In the genomic region with DNA sequence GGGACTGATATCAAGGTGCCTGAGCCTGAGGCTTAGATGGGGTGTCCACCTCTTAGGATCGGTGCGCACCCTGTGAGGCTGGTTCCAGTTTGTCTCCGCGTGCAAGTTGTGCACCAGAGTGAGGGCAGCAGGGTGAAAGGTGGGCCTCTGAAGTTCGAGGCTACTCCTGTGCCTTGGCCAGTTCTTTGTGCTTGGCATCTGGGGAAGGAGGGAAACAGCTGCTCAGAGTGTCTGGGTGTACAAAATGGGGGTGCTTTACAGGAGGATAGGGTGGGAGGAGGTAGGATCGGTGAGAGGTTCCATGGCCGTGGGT, we compare ENCODE assay signal across 9 cellular contexts. TPM values are rescaled to one million over a fixed set of nuclear protein-coding genes. Genes with fewer than 3 reads are reported as not detected.
DNase-seq lines count a peak whose midpoint lies in the region; ATAC-seq, FAIRE-seq and TF ChIP-seq lines count a peak whose summit lies in the region.
"Had no signal": no experiment of that assay in that cellular context is flagged by ENCODE, and none has a peak within 500 bp of the region (broad histone marks: within the 10 kb centered on the region; RNA-seq: fewer than 3 reads in every experiment).

No MANE protein-coding gene starts in this region.

- intact Hi-C loops in right cardiac atrium (cut with DNase I) = no loop called here

- no peak for FAIRE-seq in small intestine (lab: Jason Lieb, UNC)
- FAIRE-seq: colon had no signal

- no peaks in the 10 kb centered on the region for H3K27me3 ChIP-seq in GM23248 (replicated peaks; ENCODE audit: insufficient read depth)
- no peaks in the 10 kb centered on the region for H3K27me3 ChIP-seq in WERI-Rb-1 (ENCODE audit: insufficient read depth, low read depth, severe bottlenecking)
- H3K27me3 ChIP-seq in right cardiac atrium (ENCODE audit: control insufficient read depth, insufficient read depth) = no peaks in the 10 kb centered on the region
- no peaks in the 10 kb centered on the region for H3K27me3 ChIP-seq in small intestine (ENCODE audit: control insufficient read depth in 2 of 2, insufficient read depth in 2 of 2, low read length in 2 of 2)

- peak overlapping the region; percentile 90 for H3K4me3 ChIP-seq in GM23248
- H3K4me3 ChIP-seq in WERI-Rb-1 (ENCODE audit: low read depth, low read length) = peak overlapping the region; percentile 77
- peak overlapping the region; percentile 80 for H3K4me3 ChIP-seq in right cardiac atrium (ENCODE audit: low read length)
- peak overlapping the region; percentile 85 to 88 for H3K4me3 ChIP-seq in small intestine (ENCODE audit: low read depth in 1 of 2, low read length in 2 of 2)

- H3K4me2 ChIP-seq in GM23248 (ENCODE audit: unreplicated experiment) = peak overlapping the region; percentile 94

- no peaks in the 10 kb centered on the region for H3F3A ChIP-seq in GM23248 (ENCODE audit: insufficient read depth)

- H3K27ac ChIP-seq in GM23248 (no peak overlapping the region), WERI-Rb-1 (no peak overlapping the region), right cardiac atrium (ENCODE audit: low read length) (no peak overlapping the region), small intestine (ENCODE audit: low read depth in 1 of 2, low read length in 1 of 2) (peak overlapping the region; percentile 77 to 87)

- no peaks in the 10 kb centered on the region for H3K9me2 ChIP-seq in GM23248 (ENCODE audit: insufficient read depth)

- peak overlapping the region; percentile 79 for H3K9ac ChIP-seq in GM23248

- peaks cover 6% of the 10 kb centered on the region; the same call in 1 of the 2 replicates for H3K4me1 ChIP-seq in GM23248 (ENCODE audit: insufficient read depth)
- peaks cover 3% of the 10 kb centered on the region for H3K4me1 ChIP-seq in right cardiac atrium (ENCODE audit: control insufficient read depth, insufficient read depth, low read length)
- H3K4me1 ChIP-seq in small intestine (ENCODE audit: control insufficient read depth in 2 of 2, insufficient read depth in 1 of 2, low read depth in 1 of 2, low read length in 1 of 2) = peaks cover 0 to 4% of the 10 kb centered on the region in 2 donors

- ATAC-seq in right cardiac atrium (no peak), GM18498 (IDR thresholded peaks at IDR 0.05; ENCODE audit: unreplicated experiment) (no peak)

- in situ Hi-C loops in GM23248 (cut with MboI) = no loop called here

- H3K9me3 ChIP-seq in GM23248 (ENCODE audit: low read depth) (no peaks in the 10 kb centered on the region), WERI-Rb-1 (ENCODE audit: severe bottlenecking) (no peaks in the 10 kb centered on the region), right cardiac atrium (ENCODE audit: control insufficient read depth, low read length) (no peaks in the 10 kb centered on the region), small intestine (ENCODE audit: control insufficient read depth, low read depth) (no peaks in the 10 kb centered on the region)

- peak; percentile 19 for DNase-seq in GM23248
- DNase-seq in WERI-Rb-1 = no peak
- DNase-seq in right cardiac atrium = no peak
- DNase-seq in small intestine = no peak
- DNase-seq in GM20000 (ENCODE audit: low spot score) = no peak
- no peak for DNase-seq in HCEC 1CT
- no peak for DNase-seq in SW 1271 (lab: John Stamatoyannopoulos, UW)

- H4K20me1 ChIP-seq in GM23248 (ENCODE audit: insufficient read depth) = no peaks in the 10 kb centered on the region

- TF ChIP-seq CTCF in WERI-Rb-1 (IDR thresholded peaks at IDR 0.05; ENCODE audit: low read depth, low read length) = no peak
- TF ChIP-seq CTCF in GM20000 (IDR thresholded peaks at IDR 0.05; ENCODE audit: extremely low read depth, missing control alignments) = no peak

- H3K36me3 ChIP-seq in GM23248 (ENCODE audit: low read depth) = no peaks in the 10 kb centered on the region
- H3K36me3 ChIP-seq in WERI-Rb-1 = peaks cover 5% of the 10 kb centered on the region
- H3K36me3 ChIP-seq in small intestine (ENCODE audit: control insufficient read depth in 2 of 2, insufficient read depth in 2 of 2, low read length in 2 of 2) = no peaks in the 10 kb centered on the region

- H2AFZ ChIP-seq in GM23248 = peak overlapping the region; percentile 97

- H3K79me2 ChIP-seq in GM23248 (ENCODE audit: insufficient read depth) = peaks cover 39% of the 10 kb centered on the region

- WGBS in GM23248 (ENCODE audit: low coverage in 1 of 2, low lambda C conversion rate in 2 of 2, missing lambda C conversion rate in 2 of 2), 2 experiments = 9 to 10% methylated on average over 7 of the region's 7 CpGs
- WGBS in right cardiac atrium = 33% methylated on average over 7 of the region's 7 CpGs
- 9 to 28% (median 27%) methylated on average over 7 of the region's 7 CpGs for WGBS in small intestine, 3 donors

RNA-seq across cellular contexts. Expression of gene VPS8, which starts 0.8 kb away (rescaled TPM):
- total RNA-seq in GM23248 (2014; rRNA removed; shearing (Covaris generic)) = 36.4 and 45.5 TPM in 2 replicates
- polyA plus RNA-seq in GM23248 (2016; fragmentation: Nextera tagmentation; extraction: Ambion mirVana) = 17.0 and 17.8 TPM in 2 replicates
- 10 to 100 TPM; 25.4 to 39.7 (median 27.9) TPM for total RNA-seq in right cardiac atrium
- 10.9 TPM for polyA plus RNA-seq in right cardiac atrium
- polyA plus RNA-seq in small intestine = 1 to 10 TPM; 7.8 to 9.5 (median 9.0) TPM

Comparison
In these comparisons a context has a peak if more than half of its experiments do, and no peak if none do; other contexts are left out.
1. H3K27ac ChIP-seq: peak in small intestine (2 of 2); none in GM23248 (single experiment), WERI-Rb-1 (single experiment) and right cardiac atrium (single experiment).
2. Peak in every context shown above with its lines, with median percentiles within 50 percentile points of each other: H3K4me3 ChIP-seq.